35 cellular contexts compared by ENCODE assay signal in genomic region chr5:5164158-5164557, GRCh38. TPM values are rescaled to one million over a fixed set of nuclear protein-coding genes. Genes with fewer than 3 reads are reported as not detected.
DNase-seq lines count a peak whose midpoint lies in the region; ATAC-seq and TF ChIP-seq lines count a peak whose summit lies in the region.
"Had no signal": no experiment of that assay in that cellular context is flagged by ENCODE, and none has a peak within 500 bp of the region (broad histone marks: within the 10 kb centered on the region; RNA-seq: fewer than 3 reads in every experiment).

No MANE protein-coding gene starts in this region.

- no peak for TF ChIP-seq CTCF in VCaP (conservative IDR thresholded peaks at IDR 0.05)
- TF ChIP-seq CTCF in lower lobe of right lung (IDR thresholded peaks at IDR 0.05) = no peak
- TF ChIP-seq CTCF in upper lobe of right lung (IDR thresholded peaks at IDR 0.05) = no peak
- no peak for TF ChIP-seq CTCF in CD4-positive, alpha-beta T cell (IDR thresholded peaks at IDR 0.05)
- no peak for TF ChIP-seq CTCF in sigmoid colon (IDR thresholded peaks at IDR 0.05)

- H3K36me3 ChIP-seq in lower lobe of right lung (no peaks in the 10 kb centered on the region), upper lobe of right lung (no peaks in the 10 kb centered on the region), sigmoid colon (no peaks in the 10 kb centered on the region)
- H3K36me3 ChIP-seq: BE2C, esophagus squamous epithelium, heart left ventricle had no signal

- DNase-seq in lower lobe of right lung (no peak), upper lobe of right lung (no peak), sigmoid colon (no peak)
- DNase-seq in CD4-positive, alpha-beta T cell = no peak
- DNase-seq: activated CD4-positive, alpha-beta memory T cell treated with anti-CD3 and anti-CD28 coated beads, Interleukin-2, amount 10 ng/mL, durations not matched to agents 7 days and 5 days; activated CD8-positive, alpha-beta memory T cell treated with anti-CD3 and anti-CD28 coated beads, Interleukin-2, amount 50 U/mL, for 4 hours; activated naive CD4-positive, alpha-beta T cell treated with Interleukin-2 at 50 U/mL for 16 hours; BE2C; DMS53; esophagus squamous epithelium; foreskin keratinocyte; GM23248; heart left ventricle; HFFc6; islet precursor cell; mucosa of descending colon; NCI-H1092; NCI-H1694 treated with DMSO at 0.1 percent for 48 hours; NCI-H524; NK-92 treated with Interleukin-12 subunit alpha and Interleukin-12 subunit beta, amount 100 ng/mL, for 24 hours; occipital lobe; PC-3; SK-N-SH; stimulated activated CD4-positive, alpha-beta T cell treated with anti-CD3 and anti-CD28 coated beads, Interleukin-15, amount 100 ng/mL, for 24 hours; stimulated activated CD4-positive, alpha-beta T cell treated with anti-CD3 and anti-CD28 coated beads, Interleukin-4, amount 100 ng/mL, for 4 hours had no signal

- H3K27ac ChIP-seq in VCaP = peak overlapping the region; percentile 8; the same call in 1 of the 2 replicates
- H3K27ac ChIP-seq in lower lobe of right lung = no peak overlapping the region
- H3K27ac ChIP-seq in upper lobe of right lung = no peak overlapping the region
- no peak overlapping the region for H3K27ac ChIP-seq in CD4-positive, alpha-beta T cell (ENCODE audit: low read depth, low read length)
- no peak overlapping the region for H3K27ac ChIP-seq in sigmoid colon
- H3K27ac ChIP-seq: esophagus squamous epithelium, foreskin keratinocyte, GM23248, heart left ventricle had no signal

- H3K27me3 ChIP-seq in lower lobe of right lung (ENCODE audit: low read depth) = no peaks in the 10 kb centered on the region
- H3K27me3 ChIP-seq in upper lobe of right lung = no peaks in the 10 kb centered on the region
- no peaks in the 10 kb centered on the region for H3K27me3 ChIP-seq in CD4-positive, alpha-beta T cell (ENCODE audit: control insufficient read depth, insufficient read depth, low read length)
- no peaks in the 10 kb centered on the region for H3K27me3 ChIP-seq in sigmoid colon
- H3K27me3 ChIP-seq: BE2C, esophagus squamous epithelium, foreskin keratinocyte, heart left ventricle had no signal

- peaks cover 5% of the 10 kb centered on the region for H3K27me3 Mint-ChIP-seq in CD4-positive, alpha-beta T cell
- H3K27me3 Mint-ChIP-seq: activated CD4-positive, alpha-beta memory T cell treated with anti-CD3 and anti-CD28 coated beads, Interleukin-2, amount 10 ng/mL, durations not matched to agents 7 days and 5 days; natural killer cell treated with Interleukin-12 subunit alpha and Interleukin-12 subunit beta and Interleukin-15 and Interleukin-18, amount 100 ng/mL, for 72 hours had no signal

- H3K9me3 Mint-ChIP-seq in CD4-positive, alpha-beta T cell = no peaks in the 10 kb centered on the region
- H3K9me3 Mint-ChIP-seq: activated CD4-positive, alpha-beta memory T cell treated with anti-CD3 and anti-CD28 coated beads, Interleukin-2, amount 10 ng/mL, durations not matched to agents 7 days and 5 days; natural killer cell treated with Interleukin-12 subunit alpha and Interleukin-12 subunit beta and Interleukin-15 and Interleukin-18, amount 100 ng/mL, for 72 hours; stimulated activated effector memory CD8-positive, alpha-beta T cell treated with anti-CD3 and anti-CD28 coated beads, Interleukin-12 subunit alpha, Interleukin-12 subunit beta, amount 100 ng/mL, for 72 hours; T-helper 1 cell treated with Interleukin-12 subunit alpha and Interleukin-12 subunit beta and Interleukin-4 antibody, amounts not matched to agents 30 μg/mL and 1 μg/mL, for 36 hours had no signal

- H3K9me3 ChIP-seq in lower lobe of right lung (no peaks in the 10 kb centered on the region), upper lobe of right lung (no peaks in the 10 kb centered on the region), sigmoid colon (no peaks in the 10 kb centered on the region)
- H3K9me3 ChIP-seq in CD4-positive, alpha-beta T cell (ENCODE audit: control insufficient read depth, low read length) = no peaks in the 10 kb centered on the region
- H3K9me3 ChIP-seq: BE2C, esophagus squamous epithelium, heart left ventricle, mucosa of descending colon, SK-N-SH had no signal

- H3K4me1 Mint-ChIP-seq in CD4-positive, alpha-beta T cell (ENCODE audit: low read depth) = no peaks in the 10 kb centered on the region
- H3K4me1 Mint-ChIP-seq: activated CD4-positive, alpha-beta memory T cell treated with anti-CD3 and anti-CD28 coated beads, Interleukin-2, amount 10 ng/mL, durations not matched to agents 7 days and 5 days; brain; stimulated activated effector memory CD8-positive, alpha-beta T cell treated with anti-CD3 and anti-CD28 coated beads, Interleukin-12 subunit alpha, Interleukin-12 subunit beta, amount 100 ng/mL, for 72 hours had no signal

- no peak overlapping the region for H3K4me3 Mint-ChIP-seq in CD4-positive, alpha-beta T cell
- H3K4me3 Mint-ChIP-seq: activated CD4-positive, alpha-beta memory T cell treated with anti-CD3 and anti-CD28 coated beads, Interleukin-2, amount 10 ng/mL, durations not matched to agents 7 days and 5 days; brain; HFFc6; natural killer cell treated with Interleukin-12 subunit alpha and Interleukin-12 subunit beta and Interleukin-15 and Interleukin-18, amount 100 ng/mL, for 72 hours; stimulated activated effector memory CD8-positive, alpha-beta T cell treated with anti-CD3 and anti-CD28 coated beads, Interleukin-12 subunit alpha, Interleukin-12 subunit beta, amount 100 ng/mL, for 72 hours; T-helper 1 cell treated with Interleukin-12 subunit alpha and Interleukin-12 subunit beta and Interleukin-4 antibody, amounts not matched to agents 30 μg/mL and 1 μg/mL, for 36 hours had no signal

- H3K4me3 ChIP-seq in lower lobe of right lung (no peak overlapping the region), upper lobe of right lung (no peak overlapping the region), sigmoid colon (no peak overlapping the region)
- H3K4me3 ChIP-seq: esophagus squamous epithelium, GM23248, heart left ventricle, mucosa of descending colon had no signal

- TF ChIP-seq POLR2A in sigmoid colon (IDR thresholded peaks at IDR 0.05) = no peak

- no peak for TF ChIP-seq EP300 in sigmoid colon (IDR thresholded peaks at IDR 0.05)

- 65 to 74% methylated on average over 6 of the region's 6 CpGs for WGBS in sigmoid colon, 2 donors

- CTCF ChIA-PET in CD4-positive, alpha-beta T cell (lab: Charles Lee) = no interaction called here

- POLR2A ChIA-PET in CD4-positive, alpha-beta T cell (lab: Charles Lee) = no interaction called here

- H3K36me3 Mint-ChIP-seq in CD4-positive, alpha-beta T cell (ENCODE audit: low read depth) = no peaks in the 10 kb centered on the region
- H3K36me3 Mint-ChIP-seq: brain; natural killer cell treated with Interleukin-12 subunit alpha and Interleukin-12 subunit beta and Interleukin-15 and Interleukin-18, amount 100 ng/mL, for 72 hours; stimulated activated effector memory CD8-positive, alpha-beta T cell treated with anti-CD3 and anti-CD28 coated beads, Interleukin-12 subunit alpha, Interleukin-12 subunit beta, amount 100 ng/mL, for 72 hours had no signal

- ATAC-seq in GM18907 (IDR thresholded peaks at IDR 0.05; ENCODE audit: unreplicated experiment) (peak; percentile 58), lower lobe of right lung (peak; percentile 46 to 51), upper lobe of right lung (peak; percentile 60), HG02852 (IDR thresholded peaks at IDR 0.05; ENCODE audit: unreplicated experiment) (no peak)
- no peak for ATAC-seq in CD4-positive, alpha-beta T cell (ENCODE audit: poor library complexity)
- ATAC-seq: foreskin keratinocyte; heart left ventricle; mucosa of descending colon; PC-3; stimulated activated effector memory CD8-positive, alpha-beta T cell treated with anti-CD3 and anti-CD28 coated beads, Interleukin-12 subunit alpha, Interleukin-12 subunit beta, amount 100 ng/mL, for 72 hours had no signal

- no peaks in the 10 kb centered on the region for H3K4me1 ChIP-seq in lower lobe of right lung
- H3K4me1 ChIP-seq in upper lobe of right lung = peaks cover 5% of the 10 kb centered on the region
- no peaks in the 10 kb centered on the region for H3K4me1 ChIP-seq in sigmoid colon
- H3K4me1 ChIP-seq: esophagus squamous epithelium, foreskin keratinocyte, heart left ventricle had no signal

- H3K27ac Mint-ChIP-seq in CD4-positive, alpha-beta T cell = no peak overlapping the region
- H3K27ac Mint-ChIP-seq: activated CD4-positive, alpha-beta memory T cell treated with anti-CD3 and anti-CD28 coated beads, Interleukin-2, amount 10 ng/mL, durations not matched to agents 7 days and 5 days; HFFc6; natural killer cell treated with Interleukin-12 subunit alpha and Interleukin-12 subunit beta and Interleukin-15 and Interleukin-18, amount 100 ng/mL, for 72 hours; stimulated activated effector memory CD8-positive, alpha-beta T cell treated with anti-CD3 and anti-CD28 coated beads, Interleukin-12 subunit alpha, Interleukin-12 subunit beta, amount 100 ng/mL, for 72 hours; T-helper 1 cell treated with Interleukin-12 subunit alpha and Interleukin-12 subunit beta and Interleukin-4 antibody, amounts not matched to agents 30 μg/mL and 1 μg/mL, for 36 hours had no signal

- intact Hi-C loops in lower lobe of right lung (cut with DNase I) = no loop called here
- intact Hi-C loops in upper lobe of right lung (cut with DNase I) = no loop called here
- intact Hi-C loops in CD4-positive, alpha-beta T cell (cut with DNase I, micrococcal nuclease) = no loop called here
- intact Hi-C loops in sigmoid colon (cut with DNase I) = no loop called here

RNA-seq across cellular contexts. Expression of gene ADAMTS16, which starts 24.0 kb away (rescaled TPM):
- total RNA-seq in lower lobe of right lung (1.1 TPM), upper lobe of right lung (0.26 TPM), sigmoid colon (1 to 10 TPM in 1 of 4 donors, under 1 TPM in 2, not detected in 1; under 0.01 to 5.3 (median 0.16) TPM)
- not detected for total RNA-seq in CD4-positive, alpha-beta T cell
- polyA plus RNA-seq in sigmoid colon = under 1 TPM in 2 of 3 donors, not detected in 1; 0.04 to 0.60 TPM
- total RNA-seq: activated CD4-positive, alpha-beta memory T cell treated with anti-CD3 and anti-CD28 coated beads, Interleukin-2, amount 10 ng/mL, durations not matched to agents 7 days and 5 days; foreskin keratinocyte; G401; natural killer cell treated with Interleukin-12 subunit alpha and Interleukin-12 subunit beta and Interleukin-15 and Interleukin-18, amount 100 ng/mL, for 72 hours; pulmonary artery endothelial cell had no signal
- polyA plus RNA-seq: foreskin keratinocyte, heart left ventricle, liver, SK-N-SH had no signal

Comparison
In these comparisons a context has a peak if more than half of its experiments do, and no peak if none do; other contexts are left out.
1. ATAC-seq: peak in GM18907 (single experiment), lower lobe of right lung (2 of 2) and upper lobe of right lung (single experiment); none in CD4-positive, alpha-beta T cell (single experiment) and HG02852 (single experiment).